7 cellular contexts compared by ENCODE assay signal in genomic region chr19:13102666-13103584, GRCh38. TPM values are rescaled to one million over a fixed set of nuclear protein-coding genes. Genes with fewer than 3 reads are reported as not detected.
A peak's percentile ranks its signal among the peaks of the same experiment; 100 is the strongest.
DNase-seq lines count a peak whose midpoint lies in the region; ATAC-seq and TF ChIP-seq lines count a peak whose summit lies in the region.

TSS of gene LYL1 (minus strand) at chr19:13102858. CDS start at chr19:13101171, 1,687 bp downstream.

- no peaks in the 10 kb centered on the region for H3K9me3 ChIP-seq in effector memory CD4-positive, alpha-beta T cell (ENCODE audit: control insufficient read depth, low read length)
- no peaks in the 10 kb centered on the region for H3K9me3 ChIP-seq in mesodermal cell (ENCODE audit: control insufficient read depth, low read length)
- no peaks in the 10 kb centered on the region for H3K9me3 ChIP-seq in upper lobe of left lung

- TF ChIP-seq CTCF in upper lobe of left lung (IDR thresholded peaks at IDR 0.05), result peak in 1 of 6 experiments; percentile 33

- peak within 1 kb of the TSS; percentile 65 for H3K27ac ChIP-seq in effector memory CD4-positive, alpha-beta T cell (ENCODE audit: insufficient read depth, low read length, poor library complexity, severe bottlenecking)
- H3K27ac ChIP-seq in mesodermal cell (ENCODE audit: low read depth, low read length, severe bottlenecking), result peak within 1 kb of the TSS; percentile 50
- peak within 1 kb of the TSS; percentile 92 to 98 (median 95) for H3K27ac ChIP-seq in upper lobe of left lung

- 5 to 9% methylated on average over 24 to 27 of the region's 47 CpGs for WGBS in mesodermal cell (ENCODE audit: insufficient coverage in 2 of 2), 2 experiments
- 0 to 5% methylated on average over 12 of the region's 47 CpGs for WGBS in upper lobe of left lung, 2 donors

- peak in 3 of 4 donors; percentile 32 to 98 (median 91) for TF ChIP-seq EP300 in upper lobe of left lung (IDR thresholded peaks at IDR 0.05)

- ATAC-seq in HG02642 (IDR thresholded peaks at IDR 0.05; ENCODE audit: poor library complexity, unreplicated experiment) (peak; percentile 43), SK-N-SH treated with all-trans-retinoic acid at 6 μM for 48 hours (peak; percentile 77), upper lobe of left lung (ENCODE audit: low FRiP score in 2 of 2) (peak; percentile 71 to 72), GM18870 (IDR thresholded peaks at IDR 0.05; ENCODE audit: unreplicated experiment) (no peak)

- TF ChIP-seq POLR2A in GM15510 (IDR thresholded peaks at IDR 0.05; ENCODE audit: borderline replicate concordance, extremely low read depth, insufficient read length), result peak; percentile 73
- TF ChIP-seq POLR2A in upper lobe of left lung (IDR thresholded peaks at IDR 0.05), result peak in 3 of 4 donors; percentile 11 to 68 (median 24)

- peak within 1 kb of the TSS; percentile 63 for H3K4me3 ChIP-seq in effector memory CD4-positive, alpha-beta T cell (ENCODE audit: insufficient read depth, low read depth, low read length, poor library complexity, severe bottlenecking)
- H3K4me3 ChIP-seq in mesodermal cell (ENCODE audit: extremely low read depth, insufficient read depth, low read length, poor library complexity, severe bottlenecking) (peak within 1 kb of the TSS; percentile 35), upper lobe of left lung (peak within 1 kb of the TSS; percentile 34 to 59 (median 48))

- H3K36me3 ChIP-seq in effector memory CD4-positive, alpha-beta T cell (ENCODE audit: control insufficient read depth, insufficient read depth, low read length), result no peaks in the 10 kb centered on the region
- peaks cover 21% of the 10 kb centered on the region for H3K36me3 ChIP-seq in mesodermal cell (ENCODE audit: control insufficient read depth, insufficient read depth, low read length)
- H3K36me3 ChIP-seq in upper lobe of left lung, result peaks cover 0 to 4% (median 1%) of the 10 kb centered on the region in 4 donors

- DNase-seq in effector memory CD4-positive, alpha-beta T cell, result no peak
- peak; percentile 86 to 94 for DNase-seq in upper lobe of left lung

- H3K27me3 ChIP-seq in effector memory CD4-positive, alpha-beta T cell (replicated peaks; ENCODE audit: control insufficient read depth, insufficient read depth, low read length, poor library complexity, severe bottlenecking), result peaks cover under 1% of the 10 kb centered on the region
- H3K27me3 ChIP-seq in upper lobe of left lung, result no peaks in the 10 kb centered on the region

- H3K4me1 ChIP-seq in effector memory CD4-positive, alpha-beta T cell (ENCODE audit: control insufficient read depth, insufficient read depth, low read length, poor library complexity, severe bottlenecking), result peaks cover 62% of the 10 kb centered on the region
- H3K4me1 ChIP-seq in mesodermal cell (ENCODE audit: control insufficient read depth, insufficient read depth, low read length, poor library complexity, severe bottlenecking) (peaks cover 17% of the 10 kb centered on the region), upper lobe of left lung (peaks cover 52 to 82% (median 69%) of the 10 kb centered on the region in 4 donors)

TF ChIP-seq in SK-N-SH treated with all-trans-retinoic acid at 6 μM for 48 hours, 23 proteins besides CTCF, POLR2A, EP300 and RAD21:
- no peak for TF ChIP-seq GLIS3 (CRISPR knock-in tag; IDR thresholded peaks at IDR 0.05)
- TF ChIP-seq ESRRG (CRISPR knock-in tag; IDR thresholded peaks at IDR 0.05), result no peak
- no peak for TF ChIP-seq SNAI2 (CRISPR knock-in tag; IDR thresholded peaks at IDR 0.05)
- TF ChIP-seq ZNF8 (CRISPR knock-in tag; IDR thresholded peaks at IDR 0.05), result no peak
- TF ChIP-seq ARNTL (CRISPR knock-in tag; IDR thresholded peaks at IDR 0.05; ENCODE audit: borderline replicate concordance, low read depth), result no peak

RNA-seq across cellular contexts. Expression of gene LYL1, which starts in this region (rescaled TPM):
- polyA plus RNA-seq in mesodermal cell (2013, experiment 1 of 2), result 14.3 TPM
- 10.6 TPM for polyA plus RNA-seq in mesodermal cell (2013, experiment 2 of 2)
- 10 to 100 TPM; 22.6 to 55.5 (median 31.4) TPM for total RNA-seq in upper lobe of left lung

Comparison
In these comparisons a context has a peak if more than half of its experiments do, and no peak if none do; other contexts are left out.
1. DNase-seq: peak in upper lobe of left lung (2 of 2); none in effector memory CD4-positive, alpha-beta T cell (0 of 3).
2. Peak in every context shown above with its lines, with median percentiles within 50 percentile points of each other: H3K27ac ChIP-seq and H3K4me3 ChIP-seq.